Comparison of ENCODE assay signal across 18 cellular contexts in the genomic region with DNA sequence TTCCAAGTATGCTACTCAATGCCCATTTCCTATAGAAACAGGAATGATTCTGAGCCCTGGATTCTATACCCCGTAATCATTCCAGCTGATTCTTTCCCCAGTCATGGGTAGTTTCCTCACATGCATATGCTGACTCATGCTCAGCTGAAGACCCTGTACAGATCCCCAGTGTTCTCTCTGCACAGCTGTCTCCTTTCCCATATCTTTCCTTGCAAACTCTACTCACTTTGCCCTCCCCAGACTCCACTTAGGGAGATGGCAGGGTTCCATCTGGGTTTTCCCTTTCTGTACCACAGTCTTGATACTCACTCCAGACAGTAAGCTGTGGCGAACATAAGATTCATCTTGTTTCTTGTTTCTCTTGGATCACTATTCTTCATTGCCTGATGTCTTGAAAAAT.
DNase-seq lines count a peak whose midpoint lies in the region; ATAC-seq and TF ChIP-seq lines count a peak whose summit lies in the region.
"Had no signal": no experiment of that assay in that cellular context is flagged by ENCODE, and none has a peak within 500 bp of the region (broad histone marks: within the 10 kb centered on the region; RNA-seq: fewer than 3 reads in every experiment).

No MANE protein-coding gene starts in this region.

- DNase-seq in Right ventricle myocardium superior = no peak
- DNase-seq in left ventricle myocardium inferior = no peak
- DNase-seq in body of pancreas = peak; percentile 23 to 71 (median 63)
- DNase-seq in right cardiac atrium = no peak
- DNase-seq in suprapubic skin (ENCODE audit: low spot score in 2 of 2) = no peak
- no peak for DNase-seq in activated CD4-positive, alpha-beta T cell treated with anti-CD3 and anti-CD28 coated beads for 36 hours
- DNase-seq in activated CD4-positive, alpha-beta T cell treated with anti-CD3 and anti-CD28 coated beads for 1 hour = no peak
- DNase-seq: activated naive CD4-positive, alpha-beta T cell treated with anti-CD3 and anti-CD28 coated beads, Interleukin-2, amount 50 U/mL, for 16 hours; Caco-2; head of caudate nucleus; Karpas-422; naive B cell; NCI-H187 treated with DMSO at 0.1 percent for 48 hours; NCI-H748 treated with DMSO at 0.1 percent for 48 hours; T-helper 17 cell had no signal

- no peaks in the 10 kb centered on the region for H3K9me3 Mint-ChIP-seq in activated CD4-positive, alpha-beta T cell treated with anti-CD3 and anti-CD28 coated beads for 36 hours (ENCODE audit: low read depth)

- peaks cover 7% of the 10 kb centered on the region for H3K4me1 ChIP-seq in left ventricle myocardium inferior
- H3K4me1 ChIP-seq in body of pancreas = peaks cover 19% of the 10 kb centered on the region
- peaks cover 2% of the 10 kb centered on the region for H3K4me1 ChIP-seq in right cardiac atrium (ENCODE audit: control insufficient read depth, insufficient read depth, low read length)
- peaks cover 4% of the 10 kb centered on the region for H3K4me1 ChIP-seq in suprapubic skin

- intact Hi-C loops in Right ventricle myocardium superior (cut with DNase I) (no loop called here), left ventricle myocardium inferior (cut with micrococcal nuclease) (no loop called here), body of pancreas (cut with DNase I) (no loop called here), right cardiac atrium (cut with DNase I) (no loop called here)
- intact Hi-C loops in activated CD4-positive, alpha-beta T cell treated with anti-CD3 and anti-CD28 coated beads for 36 hours (cut with DNase I, micrococcal nuclease) = no loop called here

- H3K27ac Mint-ChIP-seq in activated CD4-positive, alpha-beta T cell treated with anti-CD3 and anti-CD28 coated beads for 36 hours = no peak overlapping the region
- H3K27ac Mint-ChIP-seq: naive B cell, progenitor cell of endocrine pancreas, T-helper 17 cell had no signal

- peaks cover 16% of the 10 kb centered on the region for H3K4me1 Mint-ChIP-seq in activated CD4-positive, alpha-beta T cell treated with anti-CD3 and anti-CD28 coated beads for 36 hours
- H3K4me1 Mint-ChIP-seq: naive B cell, T-helper 17 cell had no signal

- peaks cover 2% of the 10 kb centered on the region for H3K27me3 Mint-ChIP-seq in activated CD4-positive, alpha-beta T cell treated with anti-CD3 and anti-CD28 coated beads for 36 hours
- H3K27me3 Mint-ChIP-seq: T-helper 17 cell had no signal

- H3K27me3 ChIP-seq in left ventricle myocardium inferior (ENCODE audit: low read depth) = no peaks in the 10 kb centered on the region
- H3K27me3 ChIP-seq in body of pancreas = no peaks in the 10 kb centered on the region
- no peaks in the 10 kb centered on the region for H3K27me3 ChIP-seq in right cardiac atrium (ENCODE audit: control insufficient read depth, insufficient read depth)
- no peaks in the 10 kb centered on the region for H3K27me3 ChIP-seq in suprapubic skin

- peak; percentile 36 for ATAC-seq in Right ventricle myocardium superior (ENCODE audit: poor library complexity)
- ATAC-seq in body of pancreas = peak; percentile 81
- peak; percentile 50 to 81 for ATAC-seq in right cardiac atrium
- no peak for ATAC-seq in activated CD4-positive, alpha-beta T cell treated with anti-CD3 and anti-CD28 coated beads for 36 hours
- ATAC-seq in esophagus mucosa = no peak
- ATAC-seq: activated CD4-positive, CD25-positive, alpha-beta regulatory T cell treated with anti-CD3 and anti-CD28 coated beads, Interleukin-2, amount 50 U/mL, for 24 hours; T-helper 17 cell had no signal

- CTCF ChIA-PET in activated CD4-positive, alpha-beta T cell treated with anti-CD3 and anti-CD28 coated beads for 36 hours (lab: Charles Lee) = interaction anchor here (0.7 kb wide), 2 partner anchors 62 to 1809 kb away, joined by 3 read pairs; no protein-coding TSS in a partner anchor

- peaks cover 7% of the 10 kb centered on the region for H3K9me3 ChIP-seq in left ventricle myocardium inferior (replicated peaks)
- no peaks in the 10 kb centered on the region for H3K9me3 ChIP-seq in body of pancreas
- no peaks in the 10 kb centered on the region for H3K9me3 ChIP-seq in right cardiac atrium (ENCODE audit: control insufficient read depth, low read length)
- H3K9me3 ChIP-seq in suprapubic skin = no peaks in the 10 kb centered on the region

- POLR2A ChIA-PET in activated CD4-positive, alpha-beta T cell treated with anti-CD3 and anti-CD28 coated beads for 36 hours (lab: Charles Lee) = no interaction called here

- TF ChIP-seq CTCF in left ventricle myocardium inferior (IDR thresholded peaks at IDR 0.05; ENCODE audit: borderline replicate concordance) (no peak), body of pancreas (IDR thresholded peaks at IDR 0.05) (no peak), suprapubic skin (IDR thresholded peaks at IDR 0.05) (no peak)

- no peak overlapping the region for H3K4me3 Mint-ChIP-seq in activated CD4-positive, alpha-beta T cell treated with anti-CD3 and anti-CD28 coated beads for 36 hours
- H3K4me3 Mint-ChIP-seq: naive B cell, T-helper 17 cell had no signal

- H3K4me3 ChIP-seq in left ventricle myocardium inferior (no peak overlapping the region), body of pancreas (no peak overlapping the region), right cardiac atrium (ENCODE audit: low read length) (no peak overlapping the region), suprapubic skin (no peak overlapping the region)

- H3K27ac ChIP-seq in left ventricle myocardium inferior (replicated peaks) (no peak overlapping the region), body of pancreas (peak overlapping the region in 1 of 4 donors; percentile 26), right cardiac atrium (ENCODE audit: low read length) (no peak overlapping the region), suprapubic skin (peak overlapping the region; percentile 24)

- no peaks in the 10 kb centered on the region for H3K36me3 Mint-ChIP-seq in activated CD4-positive, alpha-beta T cell treated with anti-CD3 and anti-CD28 coated beads for 36 hours (ENCODE audit: low read depth)
- H3K36me3 Mint-ChIP-seq: naive B cell had no signal

- H3K36me3 ChIP-seq in left ventricle myocardium inferior = no peaks in the 10 kb centered on the region
- no peaks in the 10 kb centered on the region for H3K36me3 ChIP-seq in body of pancreas (replicated peaks in 1 of 2; ENCODE audit: insufficient read depth in 1 of 2, low read depth in 2 of 2)
- H3K36me3 ChIP-seq in suprapubic skin = no peaks in the 10 kb centered on the region

- WGBS in body of pancreas, 2 donors = 24 to 47% methylated on average over 2 of the region's 2 CpGs
- WGBS in right cardiac atrium = 50% methylated on average over 2 of the region's 2 CpGs
- 59% methylated on average over 2 of the region's 2 CpGs for WGBS in suprapubic skin

- TF ChIP-seq POLR2A in body of pancreas (IDR thresholded peaks at IDR 0.05) (no peak), suprapubic skin (IDR thresholded peaks at IDR 0.05) (no peak)

- TF ChIP-seq EP300 in suprapubic skin (IDR thresholded peaks at IDR 0.05) = no peak

Comparison
In these comparisons a context has a peak if more than half of its experiments do, and no peak if none do; other contexts are left out.
1. ATAC-seq: peak in Right ventricle myocardium superior (single experiment), body of pancreas (single experiment) and right cardiac atrium (2 of 2); none in activated CD4-positive, alpha-beta T cell treated with anti-CD3 and anti-CD28 coated beads for 36 hours (single experiment) and esophagus mucosa (single experiment).
2. DNase-seq: peak in body of pancreas (4 of 4); none in Right ventricle myocardium superior (single experiment), left ventricle myocardium inferior (single experiment), right cardiac atrium (0 of 3), suprapubic skin (0 of 2), activated CD4-positive, alpha-beta T cell treated with anti-CD3 and anti-CD28 coated beads for 36 hours (single experiment) and activated CD4-positive, alpha-beta T cell treated with anti-CD3 and anti-CD28 coated beads for 1 hour (single experiment).